ENCODE assay signal across 1 cellular context in the genomic region with DNA sequence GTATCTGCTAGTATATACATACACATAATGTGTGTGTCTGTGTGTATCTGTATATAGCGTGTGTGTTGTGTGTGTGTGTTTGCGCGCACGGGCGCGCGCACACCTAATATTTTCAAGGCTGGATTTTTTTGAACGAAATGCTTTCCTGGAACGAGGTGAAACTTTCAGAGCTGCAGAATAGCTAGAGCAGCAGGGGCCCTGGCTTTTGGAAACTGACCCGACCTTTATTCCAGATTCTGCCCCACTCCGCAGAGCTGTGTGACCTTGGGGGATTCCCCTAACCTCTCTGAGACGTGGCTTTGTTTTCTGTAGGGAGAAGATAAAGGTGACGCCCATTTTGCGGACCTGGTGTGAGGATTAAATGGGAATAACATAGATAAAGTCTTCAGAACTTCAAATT.
A peak's percentile ranks its signal among the peaks of the same experiment; 100 is the strongest.
TF ChIP-seq lines count a peak whose summit lies in the region.

No MANE protein-coding gene starts in this region.

TF ChIP-seq in HepG2, 621 proteins besides CTCF, POLR2A, EP300 and RAD21 (continues in another document):
- TF ChIP-seq REL (CRISPR knock-in tag; conservative IDR thresholded peaks at IDR 0.05), result no peak
- no peak for TF ChIP-seq NR2C2 (CRISPR knock-in tag; IDR thresholded peaks at IDR 0.05; ENCODE audit: borderline replicate concordance)
- TF ChIP-seq HNRNPLL (IDR thresholded peaks at IDR 0.05; ENCODE audit: low read depth, low read length, poor library complexity, severe bottlenecking), result no peak
- no peak for TF ChIP-seq FIP1L1 (IDR thresholded peaks at IDR 0.05; ENCODE audit: borderline replicate concordance, insufficient read depth, low read depth, low read length)
- no peak for TF ChIP-seq SP1 (IDR thresholded peaks at IDR 0.05)
- no peak for TF ChIP-seq SP1 (CRISPR knock-in tag; IDR thresholded peaks at IDR 0.05)
- TF ChIP-seq SRSF1 (optimal IDR thresholded peaks at IDR 0.05; ENCODE audit: low read depth, low read length), result no peak
- TF ChIP-seq, protein P1, sequence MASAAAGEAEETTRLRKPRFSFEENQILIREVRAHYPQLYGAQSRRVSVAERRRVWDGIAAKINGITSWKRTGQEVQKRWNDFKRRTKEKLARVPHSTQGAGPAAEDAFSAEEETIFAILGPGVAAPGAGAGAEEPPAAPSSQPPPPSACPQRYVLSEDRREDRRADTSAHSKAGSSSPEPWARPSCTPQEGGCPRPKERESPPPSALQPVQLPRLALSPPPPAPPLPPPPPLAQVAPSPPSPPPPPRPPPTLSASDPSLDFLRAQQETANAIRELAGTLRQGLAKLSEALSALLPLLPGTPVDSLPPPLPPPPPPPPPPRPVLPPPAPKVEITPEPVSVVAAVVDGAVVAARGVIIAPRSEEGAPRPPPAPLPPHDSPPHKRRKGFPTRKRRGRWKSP (CRISPR knock-in tag; IDR thresholded peaks at IDR 0.05), result no peak
- no peak for TF ChIP-seq LRRFIP1 (CRISPR knock-in tag; conservative IDR thresholded peaks at IDR 0.05)
- no peak for TF ChIP-seq ZFP91 (CRISPR knock-in tag; IDR thresholded peaks at IDR 0.05; ENCODE audit: borderline replicate concordance)
- no peak for TF ChIP-seq GRHL1 (CRISPR knock-in tag; conservative IDR thresholded peaks at IDR 0.05)
- TF ChIP-seq JUNB (CRISPR knock-in tag; IDR thresholded peaks at IDR 0.05; ENCODE audit: borderline replicate concordance), result no peak
- peak; percentile 27; the same call in 1 of the 2 replicates for TF ChIP-seq TGIF2 (CRISPR knock-in tag; IDR thresholded peaks at IDR 0.05)
- TF ChIP-seq BHLHE40 (IDR thresholded peaks at IDR 0.05; ENCODE audit: low read length), result no peak
- no peak for TF ChIP-seq ARHGAP35 (CRISPR knock-in tag; IDR thresholded peaks at IDR 0.05; ENCODE audit: borderline replicate concordance)
- TF ChIP-seq, protein P2, sequence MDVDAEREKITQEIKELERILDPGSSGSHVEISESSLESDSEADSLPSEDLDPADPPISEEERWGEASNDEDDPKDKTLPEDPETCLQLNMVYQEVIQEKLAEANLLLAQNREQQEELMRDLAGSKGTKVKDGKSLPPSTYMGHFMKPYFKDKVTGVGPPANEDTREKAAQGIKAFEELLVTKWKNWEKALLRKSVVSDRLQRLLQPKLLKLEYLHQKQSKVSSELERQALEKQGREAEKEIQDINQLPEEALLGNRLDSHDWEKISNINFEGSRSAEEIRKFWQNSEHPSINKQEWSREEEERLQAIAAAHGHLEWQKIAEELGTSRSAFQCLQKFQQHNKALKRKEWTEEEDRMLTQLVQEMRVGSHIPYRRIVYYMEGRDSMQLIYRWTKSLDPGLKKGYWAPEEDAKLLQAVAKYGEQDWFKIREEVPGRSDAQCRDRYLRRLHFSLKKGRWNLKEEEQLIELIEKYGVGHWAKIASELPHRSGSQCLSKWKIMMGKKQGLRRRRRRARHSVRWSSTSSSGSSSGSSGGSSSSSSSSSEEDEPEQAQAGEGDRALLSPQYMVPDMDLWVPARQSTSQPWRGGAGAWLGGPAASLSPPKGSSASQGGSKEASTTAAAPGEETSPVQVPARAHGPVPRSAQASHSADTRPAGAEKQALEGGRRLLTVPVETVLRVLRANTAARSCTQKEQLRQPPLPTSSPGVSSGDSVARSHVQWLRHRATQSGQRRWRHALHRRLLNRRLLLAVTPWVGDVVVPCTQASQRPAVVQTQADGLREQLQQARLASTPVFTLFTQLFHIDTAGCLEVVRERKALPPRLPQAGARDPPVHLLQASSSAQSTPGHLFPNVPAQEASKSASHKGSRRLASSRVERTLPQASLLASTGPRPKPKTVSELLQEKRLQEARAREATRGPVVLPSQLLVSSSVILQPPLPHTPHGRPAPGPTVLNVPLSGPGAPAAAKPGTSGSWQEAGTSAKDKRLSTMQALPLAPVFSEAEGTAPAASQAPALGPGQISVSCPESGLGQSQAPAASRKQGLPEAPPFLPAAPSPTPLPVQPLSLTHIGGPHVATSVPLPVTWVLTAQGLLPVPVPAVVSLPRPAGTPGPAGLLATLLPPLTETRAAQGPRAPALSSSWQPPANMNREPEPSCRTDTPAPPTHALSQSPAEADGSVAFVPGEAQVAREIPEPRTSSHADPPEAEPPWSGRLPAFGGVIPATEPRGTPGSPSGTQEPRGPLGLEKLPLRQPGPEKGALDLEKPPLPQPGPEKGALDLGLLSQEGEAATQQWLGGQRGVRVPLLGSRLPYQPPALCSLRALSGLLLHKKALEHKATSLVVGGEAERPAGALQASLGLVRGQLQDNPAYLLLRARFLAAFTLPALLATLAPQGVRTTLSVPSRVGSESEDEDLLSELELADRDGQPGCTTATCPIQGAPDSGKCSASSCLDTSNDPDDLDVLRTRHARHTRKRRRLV (CRISPR knock-in tag; IDR thresholded peaks at IDR 0.05), result no peak
- no peak for TF ChIP-seq ZSCAN25 (CRISPR knock-in tag; IDR thresholded peaks at IDR 0.05)
- TF ChIP-seq, protein P3, sequence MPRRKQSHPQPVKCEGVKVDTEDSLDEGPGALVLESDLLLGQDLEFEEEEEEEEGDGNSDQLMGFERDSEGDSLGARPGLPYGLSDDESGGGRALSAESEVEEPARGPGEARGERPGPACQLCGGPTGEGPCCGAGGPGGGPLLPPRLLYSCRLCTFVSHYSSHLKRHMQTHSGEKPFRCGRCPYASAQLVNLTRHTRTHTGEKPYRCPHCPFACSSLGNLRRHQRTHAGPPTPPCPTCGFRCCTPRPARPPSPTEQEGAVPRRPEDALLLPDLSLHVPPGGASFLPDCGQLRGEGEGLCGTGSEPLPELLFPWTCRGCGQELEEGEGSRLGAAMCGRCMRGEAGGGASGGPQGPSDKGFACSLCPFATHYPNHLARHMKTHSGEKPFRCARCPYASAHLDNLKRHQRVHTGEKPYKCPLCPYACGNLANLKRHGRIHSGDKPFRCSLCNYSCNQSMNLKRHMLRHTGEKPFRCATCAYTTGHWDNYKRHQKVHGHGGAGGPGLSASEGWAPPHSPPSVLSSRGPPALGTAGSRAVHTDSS (CRISPR knock-in tag; conservative IDR thresholded peaks at IDR 0.05), result no peak
- TF ChIP-seq PPARG (CRISPR knock-in tag; conservative IDR thresholded peaks at IDR 0.05), result peak; percentile 80
- TF ChIP-seq ZMYM3 (CRISPR knock-in tag; IDR thresholded peaks at IDR 0.05), result peak; percentile 97
- TF ChIP-seq SMAD1 (CRISPR knock-in tag; IDR thresholded peaks at IDR 0.05; ENCODE audit: borderline replicate concordance, low read depth), result no peak
- TF ChIP-seq NR2F1 (CRISPR knock-in tag; IDR thresholded peaks at IDR 0.05), result no peak
- TF ChIP-seq PTBP1 (IDR thresholded peaks at IDR 0.05; ENCODE audit: low read depth, low read length, poor library complexity, severe bottlenecking), result no peak
- TF ChIP-seq FOXO1 (CRISPR knock-in tag; IDR thresholded peaks at IDR 0.05), result 0 out of 2 replicates have a peak, but pooled peaks have one; percentile 7
- 0 out of 2 replicates have a peak, but pooled peaks have one; percentile 80 for TF ChIP-seq RELA (CRISPR knock-in tag; IDR thresholded peaks at IDR 0.05)
- no peak for TF ChIP-seq PAWR (CRISPR knock-in tag; IDR thresholded peaks at IDR 0.05; ENCODE audit: borderline replicate concordance)
- TF ChIP-seq ZNF382 (CRISPR knock-in tag; IDR thresholded peaks at IDR 0.05; ENCODE audit: borderline replicate concordance), result no peak
- TF ChIP-seq PLSCR1 (CRISPR knock-in tag; IDR thresholded peaks at IDR 0.05; ENCODE audit: borderline replicate concordance), result no peak
- TF ChIP-seq EHMT2 (IDR thresholded peaks at IDR 0.05; ENCODE audit: borderline replicate concordance, low read depth, low read length), result no peak
- no peak for TF ChIP-seq SIN3A (IDR thresholded peaks at IDR 0.05; ENCODE audit: borderline replicate concordance, low read depth, low read length)
- TF ChIP-seq, protein P4, sequence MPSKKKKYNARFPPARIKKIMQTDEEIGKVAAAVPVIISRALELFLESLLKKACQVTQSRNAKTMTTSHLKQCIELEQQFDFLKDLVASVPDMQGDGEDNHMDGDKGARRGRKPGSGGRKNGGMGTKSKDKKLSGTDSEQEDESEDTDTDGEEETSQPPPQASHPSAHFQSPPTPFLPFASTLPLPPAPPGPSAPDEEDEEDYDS (CRISPR knock-in tag; IDR thresholded peaks at IDR 0.05), result no peak
- no peak for TF ChIP-seq SETDB1 (CRISPR knock-in tag; IDR thresholded peaks at IDR 0.05; ENCODE audit: borderline replicate concordance)
- peak; percentile 15; the same call in 1 of the 2 replicates for TF ChIP-seq RXRB (CRISPR knock-in tag; IDR thresholded peaks at IDR 0.05; ENCODE audit: borderline replicate concordance)
- TF ChIP-seq CENPT (CRISPR knock-in tag; IDR thresholded peaks at IDR 0.05; ENCODE audit: low read depth), result no peak
- TF ChIP-seq ZNF546 (CRISPR knock-in tag; conservative IDR thresholded peaks at IDR 0.05), result 0 out of 2 replicates have a peak, but pooled peaks have one; percentile 49
- TF ChIP-seq HDAC6 (IDR thresholded peaks at IDR 0.05; ENCODE audit: low read depth, low read length), result no peak
- no peak for TF ChIP-seq RBM22 (optimal IDR thresholded peaks at IDR 0.05; ENCODE audit: low read length)
- TF ChIP-seq, protein P5, sequence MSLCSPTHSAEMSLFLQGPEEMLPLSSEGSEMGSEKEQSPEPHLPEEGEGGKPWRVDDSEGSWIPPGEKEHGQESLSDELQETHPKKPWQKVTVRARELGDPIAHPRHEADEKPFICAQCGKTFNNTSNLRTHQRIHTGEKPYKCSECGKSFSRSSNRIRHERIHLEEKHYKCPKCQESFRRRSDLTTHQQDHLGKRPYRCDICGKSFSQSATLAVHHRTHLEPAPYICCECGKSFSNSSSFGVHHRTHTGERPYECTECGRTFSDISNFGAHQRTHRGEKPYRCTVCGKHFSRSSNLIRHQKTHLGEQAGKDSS (CRISPR knock-in tag; IDR thresholded peaks at IDR 0.05; ENCODE audit: borderline replicate concordance, low read depth), result 0 out of 2 replicates have a peak, but pooled peaks have one; percentile 26
- no peak for TF ChIP-seq NFATC3 (CRISPR knock-in tag; IDR thresholded peaks at IDR 0.05)
- TF ChIP-seq, protein P6, sequence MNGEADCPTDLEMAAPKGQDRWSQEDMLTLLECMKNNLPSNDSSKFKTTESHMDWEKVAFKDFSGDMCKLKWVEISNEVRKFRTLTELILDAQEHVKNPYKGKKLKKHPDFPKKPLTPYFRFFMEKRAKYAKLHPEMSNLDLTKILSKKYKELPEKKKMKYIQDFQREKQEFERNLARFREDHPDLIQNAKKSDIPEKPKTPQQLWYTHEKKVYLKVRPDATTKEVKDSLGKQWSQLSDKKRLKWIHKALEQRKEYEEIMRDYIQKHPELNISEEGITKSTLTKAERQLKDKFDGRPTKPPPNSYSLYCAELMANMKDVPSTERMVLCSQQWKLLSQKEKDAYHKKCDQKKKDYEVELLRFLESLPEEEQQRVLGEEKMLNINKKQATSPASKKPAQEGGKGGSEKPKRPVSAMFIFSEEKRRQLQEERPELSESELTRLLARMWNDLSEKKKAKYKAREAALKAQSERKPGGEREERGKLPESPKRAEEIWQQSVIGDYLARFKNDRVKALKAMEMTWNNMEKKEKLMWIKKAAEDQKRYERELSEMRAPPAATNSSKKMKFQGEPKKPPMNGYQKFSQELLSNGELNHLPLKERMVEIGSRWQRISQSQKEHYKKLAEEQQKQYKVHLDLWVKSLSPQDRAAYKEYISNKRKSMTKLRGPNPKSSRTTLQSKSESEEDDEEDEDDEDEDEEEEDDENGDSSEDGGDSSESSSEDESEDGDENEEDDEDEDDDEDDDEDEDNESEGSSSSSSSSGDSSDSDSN (CRISPR knock-in tag; IDR thresholded peaks at IDR 0.05), result no peak
- no peak for TF ChIP-seq ZNF256 (CRISPR knock-in tag; conservative IDR thresholded peaks at IDR 0.05)
- no peak for TF ChIP-seq ZNF776 (CRISPR knock-in tag; IDR thresholded peaks at IDR 0.05)
- TF ChIP-seq ELF4 (CRISPR knock-in tag; IDR thresholded peaks at IDR 0.05; ENCODE audit: borderline replicate concordance), result no peak
- TF ChIP-seq SAFB2 (CRISPR knock-in tag; IDR thresholded peaks at IDR 0.05; ENCODE audit: borderline replicate concordance, low read depth), result no peak
- no peak for TF ChIP-seq ZNF724P (CRISPR knock-in tag; IDR thresholded peaks at IDR 0.05; ENCODE audit: borderline replicate concordance)
